In the genomic region with DNA sequence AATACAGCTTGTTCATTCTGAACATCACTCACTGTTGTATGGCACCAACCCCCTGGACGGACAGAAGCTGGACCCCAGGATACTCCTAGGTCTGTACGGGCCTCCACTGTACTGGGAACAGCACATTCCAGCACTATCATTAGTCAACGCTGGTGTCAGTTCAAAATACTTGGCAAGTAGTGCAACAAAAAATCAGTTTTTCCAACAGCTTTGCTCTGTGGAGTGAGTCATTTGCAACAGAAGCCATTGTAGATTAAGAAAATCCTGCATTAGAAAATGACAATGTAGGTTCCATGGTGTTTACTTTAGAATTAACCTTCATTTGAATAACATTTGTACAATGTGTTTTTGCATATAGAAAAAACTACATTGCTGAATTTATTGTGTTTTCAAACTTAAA, we compare ENCODE assay signal across 16 cellular contexts.
DNase-seq lines count a peak whose midpoint lies in the region; ATAC-seq and TF ChIP-seq lines count a peak whose summit lies in the region.
"Had no signal": no experiment of that assay in that cellular context is flagged by ENCODE, and none has a peak within 500 bp of the region (broad histone marks: within the 10 kb centered on the region; RNA-seq: fewer than 3 reads in every experiment).

No MANE protein-coding gene starts in this region.

- no peak overlapping the region for H3K4me3 Mint-ChIP-seq in CD8-positive, alpha-beta memory T cell
- no peak overlapping the region for H3K4me3 Mint-ChIP-seq in activated CD4-positive, alpha-beta memory T cell treated with anti-CD3 and anti-CD28 coated beads, Interleukin-2, amount 10 ng/mL, durations not matched to agents 7 days and 5 days
- no peak overlapping the region for H3K4me3 Mint-ChIP-seq in CD4-positive, alpha-beta memory T cell
- H3K4me3 Mint-ChIP-seq: activated CD4-positive, alpha-beta T cell treated with anti-CD3 and anti-CD28 coated beads, Interleukin-2, amount 10 ng/mL, durations not matched to agents 7 days and 5 days; T-helper 1 cell treated with Interleukin-12 subunit alpha and Interleukin-12 subunit beta and Interleukin-4 antibody, amounts not matched to agents 30 μg/mL and 1 μg/mL, for 36 hours had no signal

- peaks cover 0 to 4% (median 0%) of the 10 kb centered on the region in 5 donors for H3K9me3 Mint-ChIP-seq in CD8-positive, alpha-beta memory T cell
- H3K9me3 Mint-ChIP-seq in activated CD4-positive, alpha-beta memory T cell treated with anti-CD3 and anti-CD28 coated beads, Interleukin-2, amount 10 ng/mL, durations not matched to agents 7 days and 5 days, result no peaks in the 10 kb centered on the region
- H3K9me3 Mint-ChIP-seq in CD4-positive, alpha-beta memory T cell, result no peaks in the 10 kb centered on the region
- H3K9me3 Mint-ChIP-seq: activated CD4-positive, alpha-beta T cell treated with anti-CD3 and anti-CD28 coated beads, Interleukin-2, amount 10 ng/mL, durations not matched to agents 7 days and 5 days; T-helper 1 cell treated with Interleukin-12 subunit alpha and Interleukin-12 subunit beta and Interleukin-4 antibody, amounts not matched to agents 30 μg/mL and 1 μg/mL, for 36 hours had no signal

- TF ChIP-seq CTCF in astrocyte of the cerebellum (IDR thresholded peaks at IDR 0.05; ENCODE audit: low read depth, low read length, missing control alignments), result no peak

- ATAC-seq in Right ventricle myocardium superior (ENCODE audit: poor library complexity), result peak; percentile 43
- no peak for ATAC-seq in GM21528 (IDR thresholded peaks at IDR 0.05; ENCODE audit: low FRiP score, unreplicated experiment)

- no peak overlapping the region for H3K4me3 ChIP-seq in astrocyte of the cerebellum (ENCODE audit: low read depth, low read length)
- H3K4me3 ChIP-seq in CD8-positive, alpha-beta memory T cell (ENCODE audit: low read length), result no peak overlapping the region
- no peak overlapping the region for H3K4me3 ChIP-seq in CD4-positive, alpha-beta memory T cell (ENCODE audit: low read length in 2 of 2)
- H3K4me3 ChIP-seq: lung, transverse colon had no signal

- no peaks in the 10 kb centered on the region for H3K36me3 Mint-ChIP-seq in CD8-positive, alpha-beta memory T cell
- H3K36me3 Mint-ChIP-seq in activated CD4-positive, alpha-beta memory T cell treated with anti-CD3 and anti-CD28 coated beads, Interleukin-2, amount 10 ng/mL, durations not matched to agents 7 days and 5 days (ENCODE audit: low read depth), result no peaks in the 10 kb centered on the region
- no peaks in the 10 kb centered on the region for H3K36me3 Mint-ChIP-seq in CD4-positive, alpha-beta memory T cell

- no peaks in the 10 kb centered on the region for H3K4me1 ChIP-seq in CD8-positive, alpha-beta memory T cell (ENCODE audit: insufficient read depth, low read length)
- H3K4me1 ChIP-seq in CD4-positive, alpha-beta memory T cell (ENCODE audit: insufficient read depth, low read length), result no peaks in the 10 kb centered on the region
- H3K4me1 ChIP-seq: transverse colon had no signal

- POLR2A ChIA-PET in CD8-positive, alpha-beta memory T cell (lab: Charles Lee), result no interaction called here
- POLR2A ChIA-PET in activated CD4-positive, alpha-beta memory T cell treated with anti-CD3 and anti-CD28 coated beads, Interleukin-2, amount 10 ng/mL, durations not matched to agents 7 days and 5 days (lab: Charles Lee), result no interaction called here
- POLR2A ChIA-PET in CD4-positive, alpha-beta memory T cell (lab: Charles Lee; ENCODE audit: partially characterized antibody), result no interaction called here

- in situ Hi-C loops in astrocyte of the cerebellum (cut with HindIII; ENCODE audit: low sequenced_read_pairs), result no loop called here

- H3K4me1 Mint-ChIP-seq in CD8-positive, alpha-beta memory T cell, result no peaks in the 10 kb centered on the region
- H3K4me1 Mint-ChIP-seq in activated CD4-positive, alpha-beta memory T cell treated with anti-CD3 and anti-CD28 coated beads, Interleukin-2, amount 10 ng/mL, durations not matched to agents 7 days and 5 days, result no peaks in the 10 kb centered on the region
- H3K4me1 Mint-ChIP-seq in CD4-positive, alpha-beta memory T cell, result no peaks in the 10 kb centered on the region
- H3K4me1 Mint-ChIP-seq: activated CD4-positive, alpha-beta T cell treated with anti-CD3 and anti-CD28 coated beads, Interleukin-2, amount 10 ng/mL, durations not matched to agents 7 days and 5 days had no signal

- H3K27ac Mint-ChIP-seq in CD8-positive, alpha-beta memory T cell, result peak overlapping the region in 1 of 8 donors; percentile 69
- H3K27ac Mint-ChIP-seq in activated CD4-positive, alpha-beta memory T cell treated with anti-CD3 and anti-CD28 coated beads, Interleukin-2, amount 10 ng/mL, durations not matched to agents 7 days and 5 days, result no peak overlapping the region
- no peak overlapping the region for H3K27ac Mint-ChIP-seq in CD4-positive, alpha-beta memory T cell
- H3K27ac Mint-ChIP-seq: activated CD4-positive, alpha-beta T cell treated with anti-CD3 and anti-CD28 coated beads, Interleukin-2, amount 10 ng/mL, durations not matched to agents 7 days and 5 days; T-helper 1 cell treated with Interleukin-12 subunit alpha and Interleukin-12 subunit beta and Interleukin-4 antibody, amounts not matched to agents 30 μg/mL and 1 μg/mL, for 36 hours had no signal

- CTCF ChIA-PET in CD8-positive, alpha-beta memory T cell (lab: Charles Lee), result no interaction called here
- CTCF ChIA-PET in activated CD4-positive, alpha-beta memory T cell treated with anti-CD3 and anti-CD28 coated beads, Interleukin-2, amount 10 ng/mL, durations not matched to agents 7 days and 5 days (lab: Charles Lee), result no interaction called here
- CTCF ChIA-PET in CD4-positive, alpha-beta memory T cell (lab: Charles Lee; ENCODE audit: partially characterized antibody), result no interaction called here

- H3K27me3 ChIP-seq in CD8-positive, alpha-beta memory T cell (ENCODE audit: insufficient read depth, low read length, poor library complexity, severe bottlenecking), result no peaks in the 10 kb centered on the region
- H3K27me3 ChIP-seq in CD4-positive, alpha-beta memory T cell (ENCODE audit: insufficient read depth, low read length), result no peaks in the 10 kb centered on the region
- H3K27me3 ChIP-seq: transverse colon had no signal

- H3K9me3 ChIP-seq in CD8-positive, alpha-beta memory T cell (ENCODE audit: low read length), result no peaks in the 10 kb centered on the region
- no peaks in the 10 kb centered on the region for H3K9me3 ChIP-seq in CD4-positive, alpha-beta memory T cell (ENCODE audit: control insufficient read depth in 1 of 2, low read length in 2 of 2)
- H3K9me3 ChIP-seq: transverse colon had no signal

- H3K27me3 Mint-ChIP-seq in CD8-positive, alpha-beta memory T cell, result no peaks in the 10 kb centered on the region
- H3K27me3 Mint-ChIP-seq in activated CD4-positive, alpha-beta memory T cell treated with anti-CD3 and anti-CD28 coated beads, Interleukin-2, amount 10 ng/mL, durations not matched to agents 7 days and 5 days, result no peaks in the 10 kb centered on the region
- no peaks in the 10 kb centered on the region for H3K27me3 Mint-ChIP-seq in CD4-positive, alpha-beta memory T cell
- H3K27me3 Mint-ChIP-seq: activated CD4-positive, alpha-beta T cell treated with anti-CD3 and anti-CD28 coated beads, Interleukin-2, amount 10 ng/mL, durations not matched to agents 7 days and 5 days had no signal

- no peak overlapping the region for H3K27ac ChIP-seq in CD8-positive, alpha-beta memory T cell (ENCODE audit: low read depth, low read length)
- H3K27ac ChIP-seq in CD4-positive, alpha-beta memory T cell (ENCODE audit: low read depth, low read length), result no peak overlapping the region
- H3K27ac ChIP-seq: transverse colon had no signal

- H3K36me3 ChIP-seq in CD8-positive, alpha-beta memory T cell (ENCODE audit: insufficient read depth, low read length), result no peaks in the 10 kb centered on the region
- H3K36me3 ChIP-seq in CD4-positive, alpha-beta memory T cell (ENCODE audit: insufficient read depth, low read length), result no peaks in the 10 kb centered on the region
- H3K36me3 ChIP-seq: transverse colon had no signal

- intact Hi-C loops in Right ventricle myocardium superior (cut with DNase I), result no loop called here
- intact Hi-C loops in cardiac septum (cut with DNase I), result no loop called here
- intact Hi-C loops in CD4-positive, alpha-beta memory T cell (cut with micrococcal nuclease), result no loop called here

- DNase-seq in Right ventricle myocardium superior, result no peak
- no peak for DNase-seq in cardiac septum (ENCODE audit: low spot score)
- peak; percentile 82 for DNase-seq in astrocyte of the cerebellum (ENCODE audit: low read depth)
- DNase-seq in iris pigment epithelial cell (ENCODE audit: low read depth), result peak; percentile 91
- DNase-seq in CD8-positive, alpha-beta memory T cell, result no peak
- no peak for DNase-seq in activated CD4-positive, alpha-beta memory T cell treated with anti-CD3 and anti-CD28 coated beads, Interleukin-2, amount 10 ng/mL, durations not matched to agents 7 days and 5 days
- DNase-seq in CD4-positive, alpha-beta memory T cell, result no peak
- DNase-seq: activated CD4-positive, alpha-beta T cell treated with anti-CD3 and anti-CD28 coated beads, Interleukin-2, amount 10 ng/mL, durations not matched to agents 7 days and 5 days; caudate nucleus; NCI-H2171; occipital lobe; OCI-M1; transverse colon had no signal

Comparison
In these comparisons a context has a peak if more than half of its experiments do, and no peak if none do; other contexts are left out.
1. DNase-seq: peak in astrocyte of the cerebellum (single experiment) and iris pigment epithelial cell (single experiment); none in Right ventricle myocardium superior (single experiment), cardiac septum (single experiment), CD8-positive, alpha-beta memory T cell (0 of 5), activated CD4-positive, alpha-beta memory T cell treated with anti-CD3 and anti-CD28 coated beads, Interleukin-2, amount 10 ng/mL, durations not matched to agents 7 days and 5 days (single experiment) and CD4-positive, alpha-beta memory T cell (0 of 5).